24 cellular contexts compared by ENCODE assay signal in genomic region chr9:6471231-6471630, GRCh38.
"Had no signal": no experiment of that assay in that cellular context is flagged by ENCODE, and none has a peak within 500 bp of the region (broad histone marks: within the 10 kb centered on the region; RNA-seq: fewer than 3 reads in every experiment).

No MANE protein-coding gene starts in this region.

- H3K9me3 Mint-ChIP-seq: activated naive CD4-positive, alpha-beta T cell treated with anti-CD3 and anti-CD28 coated beads, Interleukin-2, amount 50 U/mL, for 72 hours; activated T-cell treated with anti-CD3 and anti-CD28 coated beads, Interleukin-2, amount 50 U/mL, for 4 hours had no signal

- H3K27me3 ChIP-seq: brain microvascular endothelial cell, cardiac muscle cell, SJCRH30 had no signal

- H3K9me3 ChIP-seq: SJCRH30, SK-N-SH had no signal

- H3K4me3 Mint-ChIP-seq: activated CD8-positive, alpha-beta T cell treated with anti-CD3 and anti-CD28 coated beads, Interleukin-2, amount 10 ng/mL, durations not matched to agents 7 days and 5 days; activated T-cell treated with anti-CD3 and anti-CD28 coated beads, Interleukin-2, amount 50 U/mL, for 4 hours had no signal

- H3K36me3 ChIP-seq: brain microvascular endothelial cell, cardiac muscle cell, SJCRH30 had no signal

- DNase-seq: activated CD4-positive, alpha-beta T cell treated with anti-CD3 and anti-CD28 coated beads for 48 hours; activated CD4-positive, alpha-beta T cell treated with anti-CD3 and anti-CD28 coated beads, Interleukin-2, amount 50 U/mL, for 4 hours; activated CD8-positive, alpha-beta memory T cell treated with anti-CD3 and anti-CD28 coated beads, Interleukin-2, amount 50 U/mL, for 48 hours; activated CD8-positive, alpha-beta T cell treated with anti-CD3 and anti-CD28 coated beads, Interleukin-2, amount 10 ng/mL, durations not matched to agents 7 days and 5 days; activated effector memory CD4-positive, alpha-beta T cell treated with anti-CD3 and anti-CD28 coated beads, Interleukin-2, amount 50 U/mL, for 16 hours; activated naive CD4-positive, alpha-beta T cell treated with Interleukin-2 at 50 U/mL for 16 hours; activated T-cell treated with anti-CD3 and anti-CD28 coated beads, Interleukin-2, amount 50 U/mL, for 4 hours; brain microvascular endothelial cell; NCI-H1092; NCI-H1417; NCI-H1930; NCI-H345; NCI-H510A; NCI-H526 treated with DMSO at 0.1 percent for 48 hours; Right ventricle myocardium superior; RPMI8226; SJCRH30; SK-N-SH; T-helper 1 cell had no signal

- H3K27ac ChIP-seq: brain microvascular endothelial cell, cardiac muscle cell, KMS-11, SJCRH30, VCaP had no signal

- ATAC-seq: activated CD8-positive, alpha-beta T cell treated with anti-CD3 and anti-CD28 coated beads, Interleukin-2, amount 10 ng/mL, durations not matched to agents 7 days and 5 days; activated naive CD4-positive, alpha-beta T cell treated with anti-CD3 and anti-CD28 coated beads, Interleukin-2, amount 50 U/mL, for 72 hours; activated T-cell treated with anti-CD3 and anti-CD28 coated beads, Interleukin-2, amount 50 U/mL, for 4 hours; Panc1 had no signal

- H3K4me3 ChIP-seq: cardiac muscle cell, SJCRH30 had no signal

- H3K27ac Mint-ChIP-seq: activated CD8-positive, alpha-beta T cell treated with anti-CD3 and anti-CD28 coated beads, Interleukin-2, amount 10 ng/mL, durations not matched to agents 7 days and 5 days; activated naive CD4-positive, alpha-beta T cell treated with anti-CD3 and anti-CD28 coated beads, Interleukin-2, amount 50 U/mL, for 72 hours had no signal
